2 cellular contexts compared by ENCODE assay signal in genomic region chr14:105389976-105390848, GRCh38.
TF ChIP-seq lines count a peak whose summit lies in the region.

No MANE protein-coding gene starts in this region.

TF ChIP-seq in HepG2, 621 proteins besides CTCF, POLR2A, EP300 and RAD21:
- no peak for TF ChIP-seq CSRNP1 (CRISPR knock-in tag; IDR thresholded peaks at IDR 0.05)
- TF ChIP-seq MED1 (CRISPR knock-in tag; IDR thresholded peaks at IDR 0.05), result no peak

TF ChIP-seq in GM12878, 131 proteins besides CTCF, POLR2A, EP300 and RAD21:
- peak; percentile 36; the same call in 1 of the 2 replicates for TF ChIP-seq SPI1 (IDR thresholded peaks at IDR 0.05; ENCODE audit: borderline replicate concordance, insufficient read depth, low read depth, low read length)
- no peak for TF ChIP-seq ZBED1 (IDR thresholded peaks at IDR 0.05; ENCODE audit: borderline replicate concordance)
